Comparison of ENCODE assay signal across 8 cellular contexts in the genomic region with DNA sequence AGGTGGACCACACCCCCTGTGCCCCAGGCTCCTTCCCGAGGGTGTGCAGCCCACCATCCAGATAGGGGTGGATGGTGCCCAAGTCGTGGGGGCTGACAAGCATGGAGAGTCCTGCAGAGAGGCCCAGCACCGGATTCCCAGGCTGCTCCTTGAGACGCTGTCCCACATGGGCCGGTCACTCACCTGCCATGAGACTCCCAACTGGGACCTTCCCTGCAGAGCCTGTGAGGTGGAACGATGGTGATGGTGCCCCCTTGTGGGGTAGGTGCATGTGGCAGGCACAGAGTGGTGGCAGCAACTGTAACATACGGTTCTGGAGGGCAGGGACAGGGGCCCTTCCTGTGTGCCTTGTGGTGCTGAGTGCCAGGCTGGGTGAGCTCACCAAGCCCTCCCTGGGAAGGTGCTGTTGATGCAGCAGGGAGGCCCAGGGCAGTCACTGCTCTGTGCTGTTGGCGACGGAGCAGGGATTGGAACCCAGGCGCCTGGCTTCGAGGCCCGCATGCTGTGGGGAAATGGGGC. TPM values are rescaled to one million over a fixed set of nuclear protein-coding genes. Genes with fewer than 3 reads are reported as not detected.
DNase-seq lines count a peak whose midpoint lies in the region; ATAC-seq and TF ChIP-seq lines count a peak whose summit lies in the region.

No MANE protein-coding gene starts in this region.

- no peak overlapping the region for H3K4me3 ChIP-seq in DND-41 (ENCODE audit: low read depth in 1 of 2, low read length in 2 of 2)

- no peak overlapping the region for H3K4me2 ChIP-seq in DND-41 (ENCODE audit: insufficient read depth, low read length)

- H3K27ac ChIP-seq in DND-41 (ENCODE audit: low read length) (no peak overlapping the region), RWPE1 (peak overlapping the region; percentile 29)

- no peaks in the 10 kb centered on the region for H3K9me3 ChIP-seq in DND-41 (ENCODE audit: insufficient read depth, low read length, severe bottlenecking)

- POLR2A ChIA-PET in RWPE1 (lab: Yijun Ruan, JAX; ENCODE audit: low non-redundant PET): interaction anchor here (0.8 kb wide), 1 partner anchor 34 kb away, joined by 4 read pairs; no protein-coding TSS in a partner anchor

- intact Hi-C loops in left cardiac atrium (cut with DNase I): no loop called here

- no peak overlapping the region for H2AFZ ChIP-seq in DND-41 (ENCODE audit: low read depth, low read length)

- CTCF ChIA-PET in RWPE1 (lab: Yijun Ruan, JAX): interaction anchor here (0.5 to 1.5 kb wide), 6 partner anchors 9 to 109 kb away, joined by 3 to 4 read pairs (median 3); no protein-coding TSS in a partner anchor

- peaks cover 6% of the 10 kb centered on the region for H3K36me3 ChIP-seq in DND-41 (ENCODE audit: insufficient read depth, low read length)

- H3K4me1 ChIP-seq in DND-41 (ENCODE audit: insufficient read depth, low read length): no peaks in the 10 kb centered on the region

- DNase-seq in DND-41 (peak; percentile 70), RWPE1 (ENCODE audit: low spot score) (peak; percentile 37), left cardiac atrium (peak; percentile 66), HuH-7.5 (ENCODE audit: low spot score) (no peak)
- peak; percentile 16 to 63 (median 37) for DNase-seq in activated naive CD4-positive, alpha-beta T cell (lab: John Stamatoyannopoulos, UW)
- peak; percentile 66 for DNase-seq in stimulated activated CD4-positive, alpha-beta T cell treated with anti-CD3 and anti-CD28 coated beads, Interleukin-12 subunit alpha, Interleukin-12 subunit beta, amount 100 ng/mL, for 4 hours

- H4K20me1 ChIP-seq in DND-41 (ENCODE audit: insufficient read depth, low read length): peaks cover 85% of the 10 kb centered on the region

- peaks cover 90% of the 10 kb centered on the region for H3K79me2 ChIP-seq in DND-41 (ENCODE audit: insufficient read depth, low read length)

- H3K9ac ChIP-seq in DND-41 (ENCODE audit: low read depth, low read length): no peak overlapping the region

- ATAC-seq in DND-41 (ENCODE audit: insufficient read depth, low read depth): peak; percentile 93
- peak; percentile 44 for ATAC-seq in HG03354 (IDR thresholded peaks at IDR 0.05; ENCODE audit: poor library complexity, severe bottlenecking, unreplicated experiment)
- ATAC-seq in left cardiac atrium: peak; percentile 62 to 72
- no peak for ATAC-seq in HG02610 (IDR thresholded peaks at IDR 0.05; ENCODE audit: unreplicated experiment)

- H3K27me3 ChIP-seq in DND-41 (ENCODE audit: insufficient read depth, low read length, poor library complexity): no peaks in the 10 kb centered on the region

- peak; percentile 91 for TF ChIP-seq CTCF in DND-41 (IDR thresholded peaks at IDR 0.05; ENCODE audit: borderline replicate concordance, extremely low read depth, low read length, poor library complexity, severe bottlenecking)
- TF ChIP-seq CTCF in RWPE1 (conservative IDR thresholded peaks at IDR 0.05; ENCODE audit: low read depth): peak; percentile 66

RNA-seq across cellular contexts. Expression of gene PPP1R37, which starts 33.1 kb away (rescaled TPM):
- 10 to 100 TPM; 19.4 to 21.4 TPM for total RNA-seq in left cardiac atrium

RNA-seq across cellular contexts. Expression of gene NKPD1, which starts 34.7 kb away (rescaled TPM):
- under 1 TPM in 1 of 2 donors, not detected in 1; 0.05 TPM for total RNA-seq in left cardiac atrium

RNA-seq across cellular contexts. Expression of gene GEMIN7, which starts 47.0 kb away (rescaled TPM):
- 10 to 100 TPM; 13.9 to 14.1 TPM for total RNA-seq in left cardiac atrium

RNA-seq across cellular contexts. Expression of gene ZNF296, which starts 49.8 kb away (rescaled TPM):
- under 1 TPM; 0.44 to 0.73 TPM for total RNA-seq in left cardiac atrium

RNA-seq across cellular contexts. Expression of gene TRAPPC6A, which starts 52.0 kb away (rescaled TPM):
- total RNA-seq in left cardiac atrium: 10 to 100 TPM; 13.6 to 14.3 TPM
